ENCODE assay signal across 23 cellular contexts in the genomic region with DNA sequence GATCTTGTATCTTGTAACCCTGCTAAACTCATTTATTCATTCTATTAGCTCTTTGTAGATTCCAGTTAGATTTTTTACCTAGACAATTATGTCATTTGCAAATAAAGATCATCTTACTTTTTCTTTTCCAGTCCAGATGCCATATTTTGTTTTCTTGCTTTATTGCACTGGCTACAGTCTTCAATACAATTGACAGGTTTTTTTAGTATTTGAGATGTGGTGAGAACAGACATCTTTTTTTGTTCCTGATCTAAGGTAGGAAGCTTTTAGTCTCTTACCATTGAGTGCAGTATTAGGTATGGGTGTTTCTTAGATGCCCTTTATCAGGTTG. TPM values are rescaled to one million over a fixed set of nuclear protein-coding genes. Genes with fewer than 3 reads are reported as not detected.
A peak's percentile ranks its signal among the peaks of the same experiment; 100 is the strongest.
DNase-seq lines count a peak whose midpoint lies in the region; ATAC-seq, FAIRE-seq and TF ChIP-seq lines count a peak whose summit lies in the region.
"Had no signal": no experiment of that assay in that cellular context is flagged by ENCODE, and none has a peak within 500 bp of the region (broad histone marks: within the 10 kb centered on the region; RNA-seq: fewer than 3 reads in every experiment).

No MANE protein-coding gene starts in this region.

- H3K36me3 ChIP-seq in K562 (ENCODE audit: control insufficient read depth, insufficient read depth, low read length): peaks cover 40% of the 10 kb centered on the region; the same call in 1 of the 3 replicates

- peak overlapping the region; percentile 50 for H3K4me3 Mint-ChIP-seq in neural crest cell
- H3K4me3 Mint-ChIP-seq: GM23338, H9, HFFc6 had no signal

- no peak overlapping the region for H3K4me2 ChIP-seq in A549
- no peak overlapping the region for H3K4me2 ChIP-seq in K562 (ENCODE audit: insufficient read depth, low read length)
- H3K4me2 ChIP-seq: GM23338 had no signal

- no peak for FAIRE-seq in A549 (lab: Jason Lieb, UNC)
- FAIRE-seq in K562 (lab: Jason Lieb, UNC): no peak
- FAIRE-seq: GM12891, GM18507 had no signal

- no peak overlapping the region for H2AFZ ChIP-seq in K562 (ENCODE audit: low read depth, low read length)
- H2AFZ ChIP-seq: GM23338 had no signal

- intact Hi-C loops in K562 (cut with micrococcal nuclease): no loop called here

- H3K9me3 Mint-ChIP-seq in neural crest cell: peaks cover 29% of the 10 kb centered on the region

- TF ChIP-seq POLR2A in A549 (IDR thresholded peaks at IDR 0.05; ENCODE audit: low read length): no peak
- TF ChIP-seq POLR2A in K562 (conservative IDR thresholded peaks at IDR 0.05): no peak

- H3K4me3 ChIP-seq in A549 (no peak overlapping the region), K562 (no peak overlapping the region)
- H3K4me3 ChIP-seq: GM23338 had no signal

- DNase-seq in A549 (ENCODE audit: low read depth in 1 of 2, low spot score in 1 of 2) (no peak), K562 (ENCODE audit: extremely low read depth in 1 of 4, low spot score in 3 of 4) (no peak), neural crest cell (ENCODE audit: low read depth, low spot score) (no peak), NCI-H2196 treated with DMSO at 0.1 percent for 48 hours (lab: John Stamatoyannopoulos, UW; ENCODE audit: unreplicated experiment) (no peak)
- DNase-seq: 8988T; C1 segment of cervical spinal cord; Calu3; CD4-positive, alpha-beta memory T cell; COR-L47; DMS53; DMS79 treated with DMSO at 0.1 percent for 48 hours; GF-D8; H9; HFFc6 had no signal

- peaks cover 31% of the 10 kb centered on the region for H3K9me3 ChIP-seq in A549
- H3K9me3 ChIP-seq in K562 (replicated peaks; ENCODE audit: control insufficient read depth, insufficient read depth, low read depth, low read length): peaks cover 7% of the 10 kb centered on the region; the same call in 1 of the 2 replicates

- no peak overlapping the region for H3K27ac Mint-ChIP-seq in neural crest cell (ENCODE audit: unreplicated experiment)
- H3K27ac Mint-ChIP-seq: GM23338, H9, HFFc6 had no signal

- CTCF ChIA-PET in A549 (lab: Yijun Ruan, JAX): interaction anchor here (1.0 to 1.9 kb wide), 3 partner anchors 8 to 22 kb away, joined by 3 to 5 read pairs (median 4); no protein-coding TSS in a partner anchor
- CTCF ChIA-PET in K562 (lab: Yijun Ruan, JAX; ENCODE audit: low intra/inter-chr PET ratio): no interaction called here

- H3K27me3 Mint-ChIP-seq in neural crest cell (ENCODE audit: low read depth): no peaks in the 10 kb centered on the region
- H3K27me3 Mint-ChIP-seq: CD4-positive, alpha-beta memory T cell had no signal

- no peaks in the 10 kb centered on the region for H4K20me1 ChIP-seq in K562 (replicated peaks; ENCODE audit: control insufficient read depth, insufficient read depth, low read length)

- no peak for ATAC-seq in A549
- ATAC-seq in K562: no peak
- no peak for ATAC-seq in HG02973 (IDR thresholded peaks at IDR 0.05; ENCODE audit: unreplicated experiment)
- ATAC-seq: GM23338, HCT116 had no signal

- peaks cover 74% of the 10 kb centered on the region for H3K36me3 Mint-ChIP-seq in neural crest cell (ENCODE audit: low read depth)

- TF ChIP-seq RAD21 in A549 (conservative IDR thresholded peaks at IDR 0.05 in 1 of 2, IDR thresholded peaks at IDR 0.05 in 1 of 2) (no peak), K562 (CRISPR knock-in tag; conservative IDR thresholded peaks at IDR 0.05 in 1 of 2, IDR thresholded peaks at IDR 0.05 in 1 of 2) (no peak)

- in situ Hi-C loops in K562 (cut with MboI): no loop called here

- H3K79me2 ChIP-seq in K562 (ENCODE audit: control insufficient read depth, insufficient read depth, low read length): peaks cover 14% of the 10 kb centered on the region

- no peak overlapping the region for H3K27ac ChIP-seq in A549
- H3K27ac ChIP-seq in K562 (ENCODE audit: extremely low read depth, low read depth, low read length): no peak overlapping the region

- no TSS peak for BruUV-seq in K562 (replicated peaks; lab: Mats Ljungman, UMichigan)

- no peaks in the 10 kb centered on the region for H3K9me1 ChIP-seq in K562 (ENCODE audit: control insufficient read depth, insufficient read depth, low read length)

- H3K4me1 Mint-ChIP-seq in neural crest cell: no peaks in the 10 kb centered on the region
- H3K4me1 Mint-ChIP-seq: GM23338, H9 had no signal

- TF ChIP-seq CTCF in A549 (IDR thresholded peaks at IDR 0.05) (no peak), K562 (IDR thresholded peaks at IDR 0.05 in 2 of 3, conservative IDR thresholded peaks at IDR 0.05 in 1 of 3; ENCODE audit: insufficient read depth in 2 of 3, low read depth in 1 of 3, low read length in 3 of 3) (no peak), neural crest cell (conservative IDR thresholded peaks at IDR 0.05) (no peak)

- TF ChIP-seq EP300 in A549 (IDR thresholded peaks at IDR 0.05) (no peak), K562 (IDR thresholded peaks at IDR 0.05; ENCODE audit: low read length) (no peak)

- no peaks in the 10 kb centered on the region for H3K4me1 ChIP-seq in A549
- H3K4me1 ChIP-seq in K562 (replicated peaks in 1 of 2; ENCODE audit: control insufficient read depth in 2 of 2, insufficient read depth in 2 of 2, low read length in 2 of 2): no peaks in the 10 kb centered on the region

- no peak overlapping the region for H3K9ac ChIP-seq in K562 (ENCODE audit: insufficient read depth in 1 of 2, low read depth in 2 of 2, low read length in 2 of 2)

- POLR2A ChIA-PET in A549 (lab: Yijun Ruan, JAX) (no interaction called here), K562 (lab: Yijun Ruan, JAX) (no interaction called here)

- H3K27me3 ChIP-seq in K562 (ENCODE audit: control insufficient read depth in 2 of 2, insufficient read depth in 2 of 2, low read length in 2 of 2): no peaks in the 10 kb centered on the region

RNA-seq across cellular contexts. Expression of a gene that starts 12.1 kb away (rescaled TPM):
- polyA plus RNA-seq in A549 (2011; rRNA removed) (0.06 and 0.08 TPM in 2 replicates), A549 (2017; fragmentation: RNase III; extraction: RNeasy Plus Mini Kit Qiagen cat#74134 plus additional on column Dnase treatment) (0.15 to 0.18 TPM (median 0.16 TPM) in 3 replicates), K562 (2011; rRNA removed) (not detected in 2 replicates), K562 (2014; fragmentation: Illumina TruSeq; extraction: Trizol) (not detected in 2 replicates), K562 (2014; fragmentation: Nextera tagmentation; extraction: Ambion mirVana) (under 1 TPM in 1 of 2 experiments, not detected in 1; 0.04 TPM), K562 (2014; rRNA removed) (not detected in 2 replicates)
- 0.12 and 0.19 TPM in 2 replicates for polyA plus RNA-seq in A549 (2012; cell fraction: cytosol; rRNA removed)
- polyA plus RNA-seq in A549 (2012; cell fraction: nucleus; rRNA removed): 0.18 and 0.19 TPM in 2 replicates
- polyA minus RNA-seq in A549 (2011; rRNA and poly(A)+ RNA removed): 0.08 TPM in 1 of 2 replicates, not detected in the other
- not detected in 2 replicates for total RNA-seq in K562 (2011; cell fraction: chromatin; rRNA removed; ENCODE audit: low replicate concordance)
- total RNA-seq in K562 (2011; cell fraction: nucleolus; rRNA removed): not detected in 2 replicates
- total RNA-seq in K562 (2011; cell fraction: nucleoplasm; rRNA removed): not detected in 2 replicates
- total RNA-seq in K562 (2014; rRNA removed) (not detected in 2 replicates), K562 (2014; rRNA removed; fragmentation: Illumina TruSeq; extraction: Trizol) (not detected in 2 replicates), K562 (2015; rRNA removed; fragmentation: Illumina TruSeq; extraction: Trizol) (not detected in 2 replicates), K562 (2021) (not detected in 2 replicates), neural crest cell (0.37 and 0.48 TPM in 2 replicates)
- polyA plus RNA-seq in K562 (2011; cell fraction: cytosol; rRNA removed): not detected in 2 replicates
- polyA plus RNA-seq in K562 (2011; cell fraction: nucleus; rRNA removed): not detected in 2 replicates
- polyA plus RNA-seq in K562 (2012): 1.2 and 1.6 TPM in 2 replicates
- polyA minus RNA-seq in K562 (2011; rRNA and poly(A)+ RNA removed): not detected in 2 replicates
- not detected in 2 replicates for polyA minus RNA-seq in K562 (2011; cell fraction: cytosol; rRNA and poly(A)+ RNA removed)
- polyA minus RNA-seq in K562 (2011; cell fraction: nucleus; rRNA and poly(A)+ RNA removed): not detected in 2 replicates
- total RNA-seq: A673; Calu3; CD4-positive, alpha-beta memory T cell; Daoy; G401; H4 had no signal

RNA-seq across cellular contexts. Expression of a gene that starts 18.4 kb away (rescaled TPM):
- polyA plus RNA-seq in A549 (2011; rRNA removed) (65.6 and 67.2 TPM in 2 replicates), A549 (2017; fragmentation: RNase III; extraction: RNeasy Plus Mini Kit Qiagen cat#74134 plus additional on column Dnase treatment) (57.1 to 62.2 TPM (median 60.3 TPM) in 3 replicates), K562 (2011; rRNA removed) (24.1 and 27.1 TPM in 2 replicates), K562 (2014; fragmentation: Illumina TruSeq; extraction: Trizol) (19.5 and 22.1 TPM in 2 replicates), K562 (2014; fragmentation: Nextera tagmentation; extraction: Ambion mirVana) (1 to 10 TPM; 2.8 to 3.0 TPM), K562 (2014; rRNA removed) (23.0 and 28.2 TPM in 2 replicates)
- 106 and 115 TPM in 2 replicates for polyA plus RNA-seq in A549 (2012; cell fraction: cytosol; rRNA removed)
- 325 and 350 TPM in 2 replicates for polyA plus RNA-seq in A549 (2012; cell fraction: nucleus; rRNA removed)
- polyA minus RNA-seq in A549 (2011; rRNA and poly(A)+ RNA removed): 49.2 and 51.1 TPM in 2 replicates
- total RNA-seq in K562 (2011; cell fraction: chromatin; rRNA removed; ENCODE audit: low replicate concordance): 121 and 197 TPM in 2 replicates
- total RNA-seq in K562 (2011; cell fraction: nucleolus; rRNA removed): 101 and 119 TPM in 2 replicates
- 85.3 and 89.5 TPM in 2 replicates for total RNA-seq in K562 (2011; cell fraction: nucleoplasm; rRNA removed)
- total RNA-seq in K562 (2014; rRNA removed) (11.6 and 16.9 TPM in 2 replicates), K562 (2014; rRNA removed; fragmentation: Illumina TruSeq; extraction: Trizol) (10.1 and 13.8 TPM in 2 replicates), K562 (2015; rRNA removed; fragmentation: Illumina TruSeq; extraction: Trizol) (13.8 and 15.4 TPM in 2 replicates), K562 (2021) (18.1 and 18.2 TPM in 2 replicates), neural crest cell (104 and 105 TPM in 2 replicates)
- polyA plus RNA-seq in K562 (2011; cell fraction: cytosol; rRNA removed): 17.9 and 25.1 TPM in 2 replicates
- 72.9 and 146 TPM in 2 replicates for polyA plus RNA-seq in K562 (2011; cell fraction: nucleus; rRNA removed)
- 16.4 and 17.9 TPM in 2 replicates for polyA plus RNA-seq in K562 (2012)
- 25.9 and 28.3 TPM in 2 replicates for polyA minus RNA-seq in K562 (2011; rRNA and poly(A)+ RNA removed)
- polyA minus RNA-seq in K562 (2011; cell fraction: cytosol; rRNA and poly(A)+ RNA removed): 16.2 and 17.5 TPM in 2 replicates
- 29.9 and 33.8 TPM in 2 replicates for polyA minus RNA-seq in K562 (2011; cell fraction: nucleus; rRNA and poly(A)+ RNA removed)

RNA-seq across cellular contexts. Expression of a gene that starts 33.3 kb away (rescaled TPM):
- 1.6 and 1.8 TPM in 2 replicates for polyA plus RNA-seq in A549 (2011; rRNA removed)
- 1.7 and 2.1 TPM in 2 replicates for polyA plus RNA-seq in A549 (2012; cell fraction: cytosol; rRNA removed)
- 3.3 and 3.6 TPM in 2 replicates for polyA plus RNA-seq in A549 (2012; cell fraction: nucleus; rRNA removed)
- 1.8 to 2.8 TPM (median 2.3 TPM) in 3 replicates for polyA plus RNA-seq in A549 (2017; fragmentation: RNase III; extraction: RNeasy Plus Mini Kit Qiagen cat#74134 plus additional on column Dnase treatment)
- polyA minus RNA-seq in A549 (2011; rRNA and poly(A)+ RNA removed): 1.3 and 1.4 TPM in 2 replicates
- total RNA-seq in K562 (2011; cell fraction: chromatin; rRNA removed; ENCODE audit: low replicate concordance): 4.2 and 13.2 TPM in 2 replicates
- 10.2 and 10.9 TPM in 2 replicates for total RNA-seq in K562 (2011; cell fraction: nucleolus; rRNA removed)
- 7.6 and 9.1 TPM in 2 replicates for total RNA-seq in K562 (2011; cell fraction: nucleoplasm; rRNA removed)
- 4.9 and 8.7 TPM in 2 replicates for total RNA-seq in K562 (2014; rRNA removed)
- total RNA-seq in K562 (2014; rRNA removed; fragmentation: Illumina TruSeq; extraction: Trizol): 1.1 and 1.6 TPM in 2 replicates
- 2.6 and 2.8 TPM in 2 replicates for total RNA-seq in K562 (2015; rRNA removed; fragmentation: Illumina TruSeq; extraction: Trizol)
- 6.0 and 6.4 TPM in 2 replicates for total RNA-seq in K562 (2021)
- polyA plus RNA-seq in K562 (2011; rRNA removed): 4.2 and 4.3 TPM in 2 replicates
- 5.2 and 10.9 TPM in 2 replicates for polyA plus RNA-seq in K562 (2011; cell fraction: cytosol; rRNA removed)
- 7.7 and 12.4 TPM in 2 replicates for polyA plus RNA-seq in K562 (2011; cell fraction: nucleus; rRNA removed)
- polyA plus RNA-seq in K562 (2012): 3.5 and 4.0 TPM in 2 replicates
- polyA plus RNA-seq in K562 (2014; fragmentation: Illumina TruSeq; extraction: Trizol): 1.4 and 2.0 TPM in 2 replicates
- 1 to 10 TPM in 1 of 2 experiments, under 1 TPM in 1; 0.80 to 1.7 TPM for polyA plus RNA-seq in K562 (2014; fragmentation: Nextera tagmentation; extraction: Ambion mirVana)
- polyA plus RNA-seq in K562 (2014; rRNA removed): 5.1 and 5.4 TPM in 2 replicates
- 1.0 and 1.4 TPM in 2 replicates for polyA minus RNA-seq in K562 (2011; rRNA and poly(A)+ RNA removed)
- polyA minus RNA-seq in K562 (2011; cell fraction: cytosol; rRNA and poly(A)+ RNA removed): 0.91 and 3.4 TPM in 2 replicates
- 3.9 and 4.3 TPM in 2 replicates for polyA minus RNA-seq in K562 (2011; cell fraction: nucleus; rRNA and poly(A)+ RNA removed)
- 8.8 and 9.7 TPM in 2 replicates for total RNA-seq in neural crest cell
- total RNA-seq: H4 had no signal

RNA-seq across cellular contexts. Expression of a gene that starts 39.2 kb away (rescaled TPM):
- polyA plus RNA-seq in A549 (2011; rRNA removed) (54.6 and 66.7 TPM in 2 replicates), A549 (2017; fragmentation: RNase III; extraction: RNeasy Plus Mini Kit Qiagen cat#74134 plus additional on column Dnase treatment) (132 to 138 TPM (median 133 TPM) in 3 replicates), K562 (2011; rRNA removed) (16.6 and 23.5 TPM in 2 replicates), K562 (2014; fragmentation: Illumina TruSeq; extraction: Trizol) (67.1 and 68.1 TPM in 2 replicates), K562 (2014; fragmentation: Nextera tagmentation; extraction: Ambion mirVana) (100 to 1,000 TPM in 1 of 2 experiments, 10 to 100 TPM in 1; 98.8 to 100 TPM), K562 (2014; rRNA removed) (37.4 and 38.0 TPM in 2 replicates)
- 97.0 and 107 TPM in 2 replicates for polyA plus RNA-seq in A549 (2012; cell fraction: cytosol; rRNA removed)
- polyA plus RNA-seq in A549 (2012; cell fraction: nucleus; rRNA removed): 61.5 and 73.9 TPM in 2 replicates
- polyA minus RNA-seq in A549 (2011; rRNA and poly(A)+ RNA removed): 49.8 and 54.5 TPM in 2 replicates
- 6.2 and 13.6 TPM in 2 replicates for total RNA-seq in K562 (2011; cell fraction: chromatin; rRNA removed; ENCODE audit: low replicate concordance)
- 10.1 and 14.7 TPM in 2 replicates for total RNA-seq in K562 (2011; cell fraction: nucleolus; rRNA removed)
- 9.6 and 10.3 TPM in 2 replicates for total RNA-seq in K562 (2011; cell fraction: nucleoplasm; rRNA removed)
- total RNA-seq in K562 (2014; rRNA removed) (69.5 and 74.3 TPM in 2 replicates), K562 (2014; rRNA removed; fragmentation: Illumina TruSeq; extraction: Trizol) (43.1 and 46.5 TPM in 2 replicates), K562 (2015; rRNA removed; fragmentation: Illumina TruSeq; extraction: Trizol) (48.4 and 49.3 TPM in 2 replicates), K562 (2021) (85.3 and 89.5 TPM in 2 replicates), neural crest cell (98.1 and 103 TPM in 2 replicates)
- polyA plus RNA-seq in K562 (2011; cell fraction: cytosol; rRNA removed): 23.9 and 38.6 TPM in 2 replicates
- polyA plus RNA-seq in K562 (2011; cell fraction: nucleus; rRNA removed): 31.1 and 34.4 TPM in 2 replicates
- 72.3 and 78.6 TPM in 2 replicates for polyA plus RNA-seq in K562 (2012)
- 12.8 and 14.4 TPM in 2 replicates for polyA minus RNA-seq in K562 (2011; rRNA and poly(A)+ RNA removed)
- polyA minus RNA-seq in K562 (2011; cell fraction: cytosol; rRNA and poly(A)+ RNA removed): 29.2 and 40.4 TPM in 2 replicates
- 4.2 and 7.0 TPM in 2 replicates for polyA minus RNA-seq in K562 (2011; cell fraction: nucleus; rRNA and poly(A)+ RNA removed)

RNA-seq across cellular contexts. Expression of a gene that starts 41.4 kb away (rescaled TPM):
- 0.45 and 0.96 TPM in 2 replicates for polyA plus RNA-seq in A549 (2011; rRNA removed)
- 0.18 and 0.26 TPM in 2 replicates for polyA plus RNA-seq in A549 (2012; cell fraction: cytosol; rRNA removed)
- 1.8 TPM in 2 replicates for polyA plus RNA-seq in A549 (2012; cell fraction: nucleus; rRNA removed)
- polyA plus RNA-seq in A549 (2017; fragmentation: RNase III; extraction: RNeasy Plus Mini Kit Qiagen cat#74134 plus additional on column Dnase treatment): 0.32 to 0.42 TPM (median 0.37 TPM) in 3 replicates
- 0.88 and 1.5 TPM in 2 replicates for polyA minus RNA-seq in A549 (2011; rRNA and poly(A)+ RNA removed)
- 87.0 and 88.3 TPM in 2 replicates for total RNA-seq in K562 (2011; cell fraction: chromatin; rRNA removed; ENCODE audit: low replicate concordance)
- 46.7 and 54.5 TPM in 2 replicates for total RNA-seq in K562 (2011; cell fraction: nucleolus; rRNA removed)
- total RNA-seq in K562 (2011; cell fraction: nucleoplasm; rRNA removed): 44.7 and 52.3 TPM in 2 replicates
- total RNA-seq in K562 (2014; rRNA removed): 2.8 and 3.2 TPM in 2 replicates
- 2.6 and 2.7 TPM in 2 replicates for total RNA-seq in K562 (2014; rRNA removed; fragmentation: Illumina TruSeq; extraction: Trizol)
- total RNA-seq in K562 (2015; rRNA removed; fragmentation: Illumina TruSeq; extraction: Trizol): 4.5 and 4.9 TPM in 2 replicates
- 4.4 and 5.5 TPM in 2 replicates for total RNA-seq in K562 (2021)
- polyA plus RNA-seq in K562 (2011; rRNA removed): 4.5 and 14.0 TPM in 2 replicates
- 1.7 and 5.6 TPM in 2 replicates for polyA plus RNA-seq in K562 (2011; cell fraction: cytosol; rRNA removed)
- polyA plus RNA-seq in K562 (2011; cell fraction: nucleus; rRNA removed): 42.0 and 78.3 TPM in 2 replicates
- 15.1 and 17.5 TPM in 2 replicates for polyA plus RNA-seq in K562 (2012)
- polyA plus RNA-seq in K562 (2014; fragmentation: Illumina TruSeq; extraction: Trizol): 4.7 and 6.5 TPM in 2 replicates
- polyA plus RNA-seq in K562 (2014; fragmentation: Nextera tagmentation; extraction: Ambion mirVana): under 1 TPM; 0.18 to 0.29 TPM
- polyA plus RNA-seq in K562 (2014; rRNA removed): 4.2 and 4.9 TPM in 2 replicates
- 3.4 and 4.8 TPM in 2 replicates for polyA minus RNA-seq in K562 (2011; rRNA and poly(A)+ RNA removed)
- 1.5 and 2.5 TPM in 2 replicates for polyA minus RNA-seq in K562 (2011; cell fraction: cytosol; rRNA and poly(A)+ RNA removed)
- polyA minus RNA-seq in K562 (2011; cell fraction: nucleus; rRNA and poly(A)+ RNA removed): 7.1 and 13.8 TPM in 2 replicates
- total RNA-seq in neural crest cell: 1.4 and 1.6 TPM in 2 replicates
- polyA plus RNA-seq: GM23338 had no signal
